ENCODE assay signal across 1 cellular context in the genomic region with DNA sequence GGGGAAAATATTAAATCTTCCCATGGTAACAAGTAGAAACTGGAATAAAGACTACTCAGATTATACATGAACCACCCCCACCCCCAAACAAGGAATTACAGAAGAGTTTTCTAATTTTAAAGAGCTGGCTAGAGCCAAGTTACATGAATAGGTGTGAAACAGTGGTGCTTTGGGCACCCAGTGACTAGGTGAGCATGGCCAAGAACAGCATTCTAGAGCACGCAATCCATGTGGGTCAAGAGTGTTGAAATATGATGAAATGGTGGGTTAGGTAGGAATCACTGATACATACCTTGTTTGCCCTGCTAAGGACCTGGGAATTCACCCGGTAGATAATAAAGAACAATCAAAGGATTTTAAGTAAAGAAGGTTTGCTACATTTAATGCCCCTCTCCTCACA.
TF ChIP-seq lines count a peak whose summit lies in the region.

No MANE protein-coding gene starts in this region.

TF ChIP-seq in IMR-90, 13 proteins besides CTCF, POLR2A, EP300 and RAD21 (continued from another document):
- TF ChIP-seq, protein P1, sequence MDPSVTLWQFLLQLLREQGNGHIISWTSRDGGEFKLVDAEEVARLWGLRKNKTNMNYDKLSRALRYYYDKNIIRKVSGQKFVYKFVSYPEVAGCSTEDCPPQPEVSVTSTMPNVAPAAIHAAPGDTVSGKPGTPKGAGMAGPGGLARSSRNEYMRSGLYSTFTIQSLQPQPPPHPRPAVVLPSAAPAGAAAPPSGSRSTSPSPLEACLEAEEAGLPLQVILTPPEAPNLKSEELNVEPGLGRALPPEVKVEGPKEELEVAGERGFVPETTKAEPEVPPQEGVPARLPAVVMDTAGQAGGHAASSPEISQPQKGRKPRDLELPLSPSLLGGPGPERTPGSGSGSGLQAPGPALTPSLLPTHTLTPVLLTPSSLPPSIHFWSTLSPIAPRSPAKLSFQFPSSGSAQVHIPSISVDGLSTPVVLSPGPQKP (IDR thresholded peaks at IDR 0.05; ENCODE audit: borderline replicate concordance, low read depth, low read length): no peak
- TF ChIP-seq BHLHE40 (IDR thresholded peaks at IDR 0.05; ENCODE audit: low read depth, low read length) (no peak), FOS (IDR thresholded peaks at IDR 0.05; ENCODE audit: low read depth, low read length) (no peak)
- TF ChIP-seq, protein P2, sequence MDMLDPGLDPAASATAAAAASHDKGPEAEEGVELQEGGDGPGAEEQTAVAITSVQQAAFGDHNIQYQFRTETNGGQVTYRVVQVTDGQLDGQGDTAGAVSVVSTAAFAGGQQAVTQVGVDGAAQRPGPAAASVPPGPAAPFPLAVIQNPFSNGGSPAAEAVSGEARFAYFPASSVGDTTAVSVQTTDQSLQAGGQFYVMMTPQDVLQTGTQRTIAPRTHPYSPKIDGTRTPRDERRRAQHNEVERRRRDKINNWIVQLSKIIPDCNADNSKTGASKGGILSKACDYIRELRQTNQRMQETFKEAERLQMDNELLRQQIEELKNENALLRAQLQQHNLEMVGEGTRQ (IDR thresholded peaks at IDR 0.05; ENCODE audit: low read depth, low read length): no peak
